33 cellular contexts compared by ENCODE assay signal in genomic region chr5:31401691-31402090, GRCh38.
DNase-seq lines count a peak whose midpoint lies in the region; ATAC-seq and TF ChIP-seq lines count a peak whose summit lies in the region.
"Had no signal": no experiment of that assay in that cellular context is flagged by ENCODE, and none has a peak within 500 bp of the region (broad histone marks: within the 10 kb centered on the region; RNA-seq: fewer than 3 reads in every experiment).

No MANE protein-coding gene starts in this region.

- H3K4me1 ChIP-seq in HEK293 (ENCODE audit: control insufficient read depth, insufficient read depth, low read length) = no peaks in the 10 kb centered on the region
- no peaks in the 10 kb centered on the region for H3K4me1 ChIP-seq in gastrocnemius medialis
- H3K4me1 ChIP-seq: A549, BLaER1, Caco-2 had no signal

- in situ Hi-C loops in gastrocnemius medialis (cut with MboI; ENCODE audit: low sequenced_read_pairs in 4 of 4) = no loop called here

- H3K27me3 Mint-ChIP-seq in activated T-cell treated with anti-CD3 and anti-CD28 coated beads, Interleukin-2, amount 50 U/mL, for 72 hours (ENCODE audit: low read depth) = no peaks in the 10 kb centered on the region
- H3K27me3 Mint-ChIP-seq: B cell; CD4-positive, alpha-beta memory T cell; CD4-positive, alpha-beta T cell; CD4-positive, CD25-positive, alpha-beta regulatory T cell; CD8-positive, alpha-beta memory T cell had no signal

- intact Hi-C loops in gastrocnemius medialis (cut with DNase I; ENCODE audit: low total_unique reads) = no loop called here

- no peaks in the 10 kb centered on the region for H3K27me3 ChIP-seq in gastrocnemius medialis
- H3K27me3 ChIP-seq: BE2C; BLaER1; BLaER1 treated with 17β-estradiol and CSF1 and Interleukin-3, amounts not matched to agents 10 nM and 100 nM had no signal

- no peak for TF ChIP-seq POLR2A in gastrocnemius medialis (IDR thresholded peaks at IDR 0.05)

- H3K4me1 Mint-ChIP-seq in activated T-cell treated with anti-CD3 and anti-CD28 coated beads, Interleukin-2, amount 50 U/mL, for 72 hours (ENCODE audit: low read depth) = no peaks in the 10 kb centered on the region
- H3K4me1 Mint-ChIP-seq in stimulated activated effector memory CD8-positive, alpha-beta T cell treated with anti-CD3 and anti-CD28 coated beads, Interleukin-12 subunit alpha, Interleukin-12 subunit beta, amount 100 ng/mL, for 72 hours = no peaks in the 10 kb centered on the region
- H3K4me1 Mint-ChIP-seq: B cell; CD4-positive, CD25-positive, alpha-beta regulatory T cell; CD8-positive, alpha-beta memory T cell had no signal

- no peak overlapping the region for H3K4me3 Mint-ChIP-seq in activated T-cell treated with anti-CD3 and anti-CD28 coated beads, Interleukin-2, amount 50 U/mL, for 72 hours
- no peak overlapping the region for H3K4me3 Mint-ChIP-seq in stimulated activated effector memory CD8-positive, alpha-beta T cell treated with anti-CD3 and anti-CD28 coated beads, Interleukin-12 subunit alpha, Interleukin-12 subunit beta, amount 100 ng/mL, for 72 hours
- H3K4me3 Mint-ChIP-seq: B cell; CD14-positive monocyte; CD4-positive, alpha-beta T cell; CD4-positive, CD25-positive, alpha-beta regulatory T cell; CD8-positive, alpha-beta memory T cell; CD8-positive, alpha-beta T cell had no signal

- no peak for TF ChIP-seq CTCF in HEK293 (tag by site-specific recombination; IDR thresholded peaks at IDR 0.05)
- no peak for TF ChIP-seq CTCF in gastrocnemius medialis (IDR thresholded peaks at IDR 0.05 in 4 of 5, conservative IDR thresholded peaks at IDR 0.05 in 1 of 5)

- CTCF ChIA-PET in HEK293 (lab: Yijun Ruan, JAX) = no interaction called here

- H3K27ac ChIP-seq in HEK293 (ENCODE audit: extremely low read depth, low read depth, low read length) = no peak overlapping the region
- no peak overlapping the region for H3K27ac ChIP-seq in gastrocnemius medialis
- H3K27ac ChIP-seq: 22Rv1; A549; BLaER1; BLaER1 treated with 17β-estradiol and CSF1 and Interleukin-3, amounts not matched to agents 10 nM and 100 nM; C4-2B had no signal

- H3K36me3 ChIP-seq in HEK293 (ENCODE audit: control insufficient read depth in 2 of 2, insufficient read depth in 1 of 2, low read length in 2 of 2) (peaks cover 37 to 54% of the 10 kb centered on the region in 2 experiments), gastrocnemius medialis (peaks cover 0 to 51% of the 10 kb centered on the region in 2 donors)

- POLR2A ChIA-PET in HEK293 (lab: Yijun Ruan, JAX) = no interaction called here

- H3K4me3 ChIP-seq in HEK293 (ENCODE audit: low read depth, low read length) (no peak overlapping the region), gastrocnemius medialis (no peak overlapping the region)
- H3K4me3 ChIP-seq: A549; BLaER1; BLaER1 treated with 17β-estradiol and CSF1 and Interleukin-3, amounts not matched to agents 10 nM and 100 nM had no signal

- no peak for DNase-seq in activated T-cell treated with anti-CD3 and anti-CD28 coated beads, Interleukin-2, amount 50 U/mL, for 72 hours
- no peak for DNase-seq in activated T-cell treated with anti-CD3 and anti-CD28 coated beads, Interleukin-2, amount 50 U/mL, for 48 hours
- no peak for DNase-seq in stimulated activated effector memory CD8-positive, alpha-beta T cell treated with anti-CD3 and anti-CD28 coated beads, Interleukin-12 subunit alpha, Interleukin-12 subunit beta, amount 100 ng/mL, for 72 hours (ENCODE audit: low spot score in 2 of 2)
- DNase-seq in gastrocnemius medialis (no peak), cerebellum (ENCODE audit: low spot score) (no peak)
- DNase-seq: 8988T; ACHN; AML-193; BE2C; C1 segment of cervical spinal cord; Caco-2; Calu3; CD4-positive, alpha-beta memory T cell; CD4-positive, alpha-beta T cell; CD4-positive, CD25-positive, alpha-beta regulatory T cell; CD8-positive, alpha-beta memory T cell; CD8-positive, alpha-beta T cell; COR-L47; DMS 273 treated with DMSO at 0.1 percent for 48 hours; DMS153; DMS53; DMS79; DMS79 treated with DMSO at 0.1 percent for 48 hours; DND-41; EL had no signal

- no peak for ATAC-seq in activated T-cell treated with anti-CD3 and anti-CD28 coated beads, Interleukin-2, amount 50 U/mL, for 72 hours (replicated peaks in 1 of 2)
- ATAC-seq in stimulated activated effector memory CD8-positive, alpha-beta T cell treated with anti-CD3 and anti-CD28 coated beads, Interleukin-12 subunit alpha, Interleukin-12 subunit beta, amount 100 ng/mL, for 72 hours = no peak
- no peak for ATAC-seq in gastrocnemius medialis
- ATAC-seq: A549; CD8-positive, alpha-beta T cell had no signal

- no peaks in the 10 kb centered on the region for H3K9me3 Mint-ChIP-seq in activated T-cell treated with anti-CD3 and anti-CD28 coated beads, Interleukin-2, amount 50 U/mL, for 72 hours
- H3K9me3 Mint-ChIP-seq in stimulated activated effector memory CD8-positive, alpha-beta T cell treated with anti-CD3 and anti-CD28 coated beads, Interleukin-12 subunit alpha, Interleukin-12 subunit beta, amount 100 ng/mL, for 72 hours = no peaks in the 10 kb centered on the region
- H3K9me3 Mint-ChIP-seq: CD4-positive, alpha-beta memory T cell; CD4-positive, alpha-beta T cell; CD8-positive, alpha-beta memory T cell; CD8-positive, alpha-beta T cell had no signal

- no peaks in the 10 kb centered on the region for H3K9me3 ChIP-seq in HEK293 (ENCODE audit: control insufficient read depth, insufficient read depth, low read depth, low read length)
- no peaks in the 10 kb centered on the region for H3K9me3 ChIP-seq in gastrocnemius medialis
- H3K9me3 ChIP-seq: A549; BE2C; BLaER1; BLaER1 treated with 17β-estradiol and CSF1 and Interleukin-3, amounts not matched to agents 10 nM and 100 nM; Caco-2 had no signal

- H3K27ac Mint-ChIP-seq in activated T-cell treated with anti-CD3 and anti-CD28 coated beads, Interleukin-2, amount 50 U/mL, for 72 hours = peak overlapping the region; percentile 83
- H3K27ac Mint-ChIP-seq in stimulated activated effector memory CD8-positive, alpha-beta T cell treated with anti-CD3 and anti-CD28 coated beads, Interleukin-12 subunit alpha, Interleukin-12 subunit beta, amount 100 ng/mL, for 72 hours = peak overlapping the region; percentile 35
- H3K27ac Mint-ChIP-seq: B cell; CD14-positive monocyte; CD4-positive, alpha-beta memory T cell; CD4-positive, alpha-beta T cell; CD4-positive, CD25-positive, alpha-beta regulatory T cell; CD8-positive, alpha-beta memory T cell; CD8-positive, alpha-beta T cell had no signal

- peaks cover 4 to 17% of the 10 kb centered on the region in 2 donors for H3K36me3 Mint-ChIP-seq in activated T-cell treated with anti-CD3 and anti-CD28 coated beads, Interleukin-2, amount 50 U/mL, for 72 hours (ENCODE audit: insufficient read depth in 2 of 2)
- H3K36me3 Mint-ChIP-seq in stimulated activated effector memory CD8-positive, alpha-beta T cell treated with anti-CD3 and anti-CD28 coated beads, Interleukin-12 subunit alpha, Interleukin-12 subunit beta, amount 100 ng/mL, for 72 hours = peaks cover 53% of the 10 kb centered on the region

TF ChIP-seq in HEK293, 187 proteins besides CTCF, POLR2A, EP300 and RAD21:
- TF ChIP-seq ZBTB20 (tag by site-specific recombination; IDR thresholded peaks at IDR 0.05) (no peak), SCRT2 (tag by site-specific recombination; IDR thresholded peaks at IDR 0.05) (peak; percentile 75), SCRT1 (tag by site-specific recombination; IDR thresholded peaks at IDR 0.05; ENCODE audit: borderline replicate concordance) (0 out of 2 replicates have a peak, but pooled peaks have one; percentile 38)
